ENCODE assay signal across 8 cellular contexts in genomic region chr4:25863347-25863784, GRCh38. TPM values are rescaled to one million over a fixed set of nuclear protein-coding genes. Genes with fewer than 3 reads are reported as not detected.
DNase-seq lines count a peak whose midpoint lies in the region; ATAC-seq and TF ChIP-seq lines count a peak whose summit lies in the region.

No MANE protein-coding gene starts in this region.

- 0 out of 2 replicates have a peak, but pooled peaks have one; percentile 23 for TF ChIP-seq CTCF in IMR-90 (conservative IDR thresholded peaks at IDR 0.05; ENCODE audit: low read depth, low read length)
- TF ChIP-seq CTCF in body of pancreas (IDR thresholded peaks at IDR 0.05): peak in 6 of 7 experiments; percentile 27 to 70 (median 53)
- no peak for TF ChIP-seq CTCF in testis (IDR thresholded peaks at IDR 0.05)

- H3K79me1 ChIP-seq in IMR-90 (ENCODE audit: low read depth in 1 of 2, low read length in 2 of 2): peaks cover 11 to 16% of the 10 kb centered on the region in 2 experiments

- peak overlapping the region; percentile 82 for H2AFZ ChIP-seq in IMR-90 (replicated peaks; ENCODE audit: low read length, poor library complexity)

- H3K36me3 ChIP-seq in IMR-90 (ENCODE audit: control insufficient read depth, insufficient read depth, low read length) (no peaks in the 10 kb centered on the region), body of pancreas (replicated peaks in 1 of 2; ENCODE audit: insufficient read depth in 1 of 2, low read depth in 2 of 2) (no peaks in the 10 kb centered on the region), testis (ENCODE audit: low read depth, missing control alignments) (no peaks in the 10 kb centered on the region)

- peaks cover 9% of the 10 kb centered on the region; the same call in 1 of the 2 replicates for H3K9me1 ChIP-seq in IMR-90 (ENCODE audit: insufficient read depth, low read length)

- no peak overlapping the region for H4K5ac ChIP-seq in IMR-90 (ENCODE audit: low read depth, low read length)

- H2BK15ac ChIP-seq in IMR-90 (ENCODE audit: low read depth, low read length): no peak overlapping the region

- H3K9me3 ChIP-seq in IMR-90 (ENCODE audit: control insufficient read depth, insufficient read depth, low read length) (no peaks in the 10 kb centered on the region), body of pancreas (no peaks in the 10 kb centered on the region), testis (no peaks in the 10 kb centered on the region)

- H4K8ac ChIP-seq in IMR-90 (ENCODE audit: low read depth in 2 of 2, low read length in 2 of 2): peak overlapping the region in 1 of 2 experiments; percentile 42; a peak in 1 of 4 replicates

- in situ Hi-C loops in IMR-90 (cut with MboI; ENCODE audit: low sequenced_read_pairs): no loop called here

- BruUV-seq in IMR-90 (replicated peaks; lab: Mats Ljungman, UMichigan): no TSS peak

- no peak overlapping the region for H3K23ac ChIP-seq in IMR-90 (ENCODE audit: low read depth, low read length)

- H2BK5ac ChIP-seq in IMR-90 (ENCODE audit: low read depth, low read length, poor library complexity, severe bottlenecking): no peak overlapping the region

- CTCF ChIA-PET in IMR-90 (lab: Yijun Ruan, JAX): interaction anchor here (1.4 kb wide), 1 partner anchor 13 kb away, joined by 5 read pairs; no protein-coding TSS in a partner anchor

- ATAC-seq in IMR-90 (ENCODE audit: low read depth) (no peak), body of pancreas (peak; percentile 57), left colon (peak; percentile 80), GM21717 (IDR thresholded peaks at IDR 0.05; ENCODE audit: unreplicated experiment) (no peak)

- H4K20me1 ChIP-seq in IMR-90 (ENCODE audit: insufficient read depth, low read length): no peaks in the 10 kb centered on the region

- H3K4me3 ChIP-seq in IMR-90 (ENCODE audit: insufficient read depth, low read depth, low read length) (peak overlapping the region; percentile 49), body of pancreas (peak overlapping the region in 1 of 2 donors; percentile 44), testis (peak overlapping the region; percentile 37 to 56)

- no peak overlapping the region for H2BK120ac ChIP-seq in IMR-90 (ENCODE audit: low read depth, low read length)

- H3K56ac ChIP-seq in IMR-90 (ENCODE audit: extremely low read depth, insufficient read depth, low read length): no peak overlapping the region

- H3K27me3 ChIP-seq in IMR-90 (ENCODE audit: control insufficient read depth, insufficient read depth, low read length) (no peaks in the 10 kb centered on the region), body of pancreas (no peaks in the 10 kb centered on the region), testis (no peaks in the 10 kb centered on the region)

- H4K91ac ChIP-seq in IMR-90 (ENCODE audit: insufficient read depth, low read depth, low read length): peak overlapping the region; percentile 47; the same call in 1 of the 2 replicates

- dilution Hi-C loops in IMR-90 (cut with HindIII; ENCODE audit: low sequenced_read_pairs, unreplicated experiment): no loop called here

- peak; percentile 21; the same call in 1 of the 2 replicates for TF ChIP-seq RAD21 in IMR-90 (IDR thresholded peaks at IDR 0.05; ENCODE audit: low read length)

- H2AK9ac ChIP-seq in IMR-90 (replicated peaks; ENCODE audit: low read depth, low read length, poor library complexity): peak overlapping the region; percentile 23

- DNase-seq in CD1c-positive myeloid dendritic cell (ENCODE audit: extremely low spot score) (peak; percentile 28), IMR-90 (no peak), body of pancreas (peak; percentile 72 to 86 (median 82)), left colon (peak; percentile 86 to 91), testis (no peak), dedifferentiated amniotic fluid mesenchymal stem cell (ENCODE audit: extremely low spot score) (no peak), NCI-H2196 (lab: John Stamatoyannopoulos, UW; ENCODE audit: unreplicated experiment) (no peak)

- no peak overlapping the region for H3K14ac ChIP-seq in IMR-90 (replicated peaks; ENCODE audit: low read depth, low read length)

- TF ChIP-seq POLR2A in IMR-90 (IDR thresholded peaks at IDR 0.05; ENCODE audit: low read depth, low read length) (no peak), body of pancreas (IDR thresholded peaks at IDR 0.05) (peak; percentile 13 to 63 (median 56)), testis (IDR thresholded peaks at IDR 0.05) (no peak)

- POLR2A ChIA-PET in IMR-90 (lab: Charles Lee; ENCODE audit: unreplicated experiment): no interaction called here

- no peak overlapping the region for H2AK5ac ChIP-seq in IMR-90 (ENCODE audit: low read depth, low read length)

- no peak overlapping the region for H3K9ac ChIP-seq in IMR-90 (ENCODE audit: low read depth, low read length)

- H3K4me1 ChIP-seq in IMR-90 (ENCODE audit: control insufficient read depth, insufficient read depth, low read length) (peaks cover 2% of the 10 kb centered on the region; the same call in 1 of the 2 replicates), body of pancreas (peaks cover 46% of the 10 kb centered on the region), testis (no peaks in the 10 kb centered on the region)

- peak overlapping the region; percentile 25; the same call in 1 of the 2 replicates for H3K4me2 ChIP-seq in IMR-90 (ENCODE audit: low read depth, low read length)

- H3K27ac ChIP-seq in IMR-90 (ENCODE audit: insufficient read depth, low read length) (no peak overlapping the region), body of pancreas (peak overlapping the region; percentile 78 to 96 (median 89)), testis (no peak overlapping the region)

- intact Hi-C loops in IMR-90 (cut with micrococcal nuclease) (loop anchor here (5.0 kb wide), 2 partner anchors 49 to 421 kb away; partner anchors contain the start of gene SMIM20), body of pancreas (cut with DNase I) (no loop called here), left colon (cut with DNase I, micrococcal nuclease) (no loop called here), testis (cut with DNase I; ENCODE audit: low total_unique reads) (no loop called here)

- WGBS in IMR-90 (ENCODE audit: extremely low coverage in 2 of 2, insufficient read length in 1 of 2), 2 experiments: 36% methylated on average over 10 of the region's 26 CpGs; no CpG with 5 or more reads in 1 of the 2 experiments
- WGBS in body of pancreas, 2 donors: 6 to 9% methylated on average over 18 to 26 of the region's 26 CpGs
- 31 to 41% methylated on average over 24 to 26 of the region's 26 CpGs for WGBS in testis, 2 donors

- H3K18ac ChIP-seq in IMR-90 (ENCODE audit: low read depth, low read length): no peak overlapping the region

- H2BK20ac ChIP-seq in IMR-90 (ENCODE audit: low read depth, low read length): no peak overlapping the region

- H3K4ac ChIP-seq in IMR-90 (ENCODE audit: low read depth, low read length): peak overlapping the region; percentile 9; the same call in 1 of the 2 replicates

TF ChIP-seq in IMR-90, 13 proteins besides CTCF, POLR2A, EP300 and RAD21:
- no peak for TF ChIP-seq USF2 (IDR thresholded peaks at IDR 0.05; ENCODE audit: low read depth, low read length)
- no peak for TF ChIP-seq CHD1 (IDR thresholded peaks at IDR 0.05; ENCODE audit: low read depth, low read length)
- TF ChIP-seq SMC3 (IDR thresholded peaks at IDR 0.05; ENCODE audit: low read depth, low read length): no peak
- TF ChIP-seq RFX5 (IDR thresholded peaks at IDR 0.05; ENCODE audit: low read depth, low read length): no peak

RNA-seq across cellular contexts. Expression of gene SEL1L3, which starts 0.6 kb away (rescaled TPM):
- 31.7 and 43.7 TPM in 2 replicates for total RNA-seq in IMR-90 (2012; rRNA removed)
- polyA plus RNA-seq in IMR-90 (2012; rRNA removed): 13.1 and 16.4 TPM in 2 replicates
- polyA plus RNA-seq in IMR-90 (2012; cell fraction: cytosol; rRNA removed): 5.4 and 6.4 TPM in 2 replicates
- polyA plus RNA-seq in IMR-90 (2012; cell fraction: nucleus; rRNA removed; ENCODE audit: low replicate concordance): 5.6 and 13.5 TPM in 2 replicates
- 10 to 100 TPM; 32.3 to 64.1 TPM for total RNA-seq in body of pancreas
- 100 to 1,000 TPM; 106 to 110 TPM for total RNA-seq in left colon
- total RNA-seq in testis: 1 to 10 TPM; 5.0 to 6.9 TPM
- 15.6 TPM for polyA plus RNA-seq in testis (ENCODE audit: insufficient read depth, low read depth, low replicate concordance)

RNA-seq across cellular contexts. Expression of gene SMIM20, which starts 50.7 kb away (rescaled TPM):
- total RNA-seq in IMR-90 (2012; rRNA removed) (13.6 and 24.4 TPM in 2 replicates), body of pancreas (10 to 100 TPM in 1 of 2 donors, under 1 TPM in 1; 0.99 to 21.5 TPM), left colon (10 to 100 TPM; 31.6 to 31.8 TPM), testis (10 to 100 TPM; 31.3 to 38.3 TPM)
- polyA plus RNA-seq in IMR-90 (2012; rRNA removed) (20.5 and 23.1 TPM in 2 replicates), testis (ENCODE audit: insufficient read depth, low read depth, low replicate concordance) (46.1 TPM)
- 6.7 and 13.7 TPM in 2 replicates for polyA plus RNA-seq in IMR-90 (2012; cell fraction: cytosol; rRNA removed)
- 2.5 and 9.9 TPM in 2 replicates for polyA plus RNA-seq in IMR-90 (2012; cell fraction: nucleus; rRNA removed; ENCODE audit: low replicate concordance)

Comparison
In these comparisons a context has a peak if more than half of its experiments do, and no peak if none do; other contexts are left out.
1. DNase-seq: peak in CD1c-positive myeloid dendritic cell (single experiment), body of pancreas (4 of 4) and left colon (2 of 2); none in IMR-90 (single experiment), testis (single experiment), dedifferentiated amniotic fluid mesenchymal stem cell (single experiment) and NCI-H2196 (single experiment).
2. ATAC-seq: peak in body of pancreas (single experiment) and left colon (single experiment); none in IMR-90 (single experiment) and GM21717 (single experiment).
3. H3K27ac ChIP-seq: peak in body of pancreas (4 of 4); none in IMR-90 (single experiment) and testis (0 of 2).
4. CTCF ChIP-seq: peak in IMR-90 (single experiment) and body of pancreas (6 of 7); none in testis (0 of 3).
5. POLR2A ChIP-seq: peak in body of pancreas (3 of 3); none in IMR-90 (single experiment) and testis (single experiment).